In genomic region chr9:129151469-129151868, GRCh38 we compare ENCODE assay signal across 30 cellular contexts.
"Had no signal": no experiment of that assay in that cellular context is flagged by ENCODE, and none has a peak within 500 bp of the region (broad histone marks: within the 10 kb centered on the region; RNA-seq: fewer than 3 reads in every experiment).

No MANE protein-coding gene starts in this region.

- H3K27ac ChIP-seq: ascending aorta, epithelial cell of prostate, esophagus squamous epithelium, left ventricle myocardium inferior, ovary, prostate gland, upper lobe of left lung, vagina, WERI-Rb-1 had no signal

- H3K9me3 ChIP-seq: ascending aorta, breast epithelium, esophagus squamous epithelium, left ventricle myocardium inferior, mucosa of descending colon, ovary, prostate gland, upper lobe of left lung, vagina had no signal

- H3K36me3 ChIP-seq: breast epithelium, ovary had no signal

- H3K27me3 Mint-ChIP-seq: activated CD8-positive, alpha-beta memory T cell treated with anti-CD3 and anti-CD28 coated beads, Interleukin-2, amount 10 ng/mL, durations not matched to agents 7 days and 5 days; activated naive CD8-positive, alpha-beta T cell; central memory CD8-positive, alpha-beta T cell; dendritic cell treated with granulocyte-macrophage colony-stimulating factor and Interleukin-4, amounts not matched to agents 40 ng/mL and 50 ng/mL, for 4 days; natural killer cell treated with Interleukin-12 subunit alpha and Interleukin-12 subunit beta and Interleukin-15 and Interleukin-18, amount 100 ng/mL, for 72 hours; stimulated activated memory B cell treated with anti-CD40 and anti-IgM and Interleukin-4, amounts not matched to agents 10 μg/mL and 1 μg/mL and 100 μg/mL, for 72 hours; stimulated activated naive CD8-positive, alpha-beta T cell treated with anti-CD3 and anti-CD28 coated beads, Interleukin-15, amount 100 ng/mL, for 72 hours had no signal

- H3K4me3 Mint-ChIP-seq: activated CD8-positive, alpha-beta memory T cell treated with anti-CD3 and anti-CD28 coated beads, Interleukin-2, amount 10 ng/mL, durations not matched to agents 7 days and 5 days; activated CD8-positive, alpha-beta T cell treated with anti-CD3 and anti-CD28 coated beads, Interleukin-2, amount 10 ng/mL, durations not matched to agents 7 days and 5 days; activated naive CD8-positive, alpha-beta T cell; central memory CD8-positive, alpha-beta T cell; dendritic cell treated with granulocyte-macrophage colony-stimulating factor and Interleukin-4, amounts not matched to agents 40 ng/mL and 50 ng/mL, for 4 days; natural killer cell treated with Interleukin-12 subunit alpha and Interleukin-12 subunit beta and Interleukin-15 and Interleukin-18, amount 100 ng/mL, for 72 hours; stimulated activated memory B cell treated with anti-CD40 and anti-IgM and Interleukin-4, amounts not matched to agents 10 μg/mL and 1 μg/mL and 100 μg/mL, for 72 hours; stimulated activated naive CD8-positive, alpha-beta T cell treated with anti-CD3 and anti-CD28 coated beads, Interleukin-15, amount 100 ng/mL, for 72 hours had no signal

- H3K27ac Mint-ChIP-seq: activated CD8-positive, alpha-beta memory T cell treated with anti-CD3 and anti-CD28 coated beads, Interleukin-2, amount 10 ng/mL, durations not matched to agents 7 days and 5 days; activated CD8-positive, alpha-beta T cell treated with anti-CD3 and anti-CD28 coated beads, Interleukin-2, amount 10 ng/mL, durations not matched to agents 7 days and 5 days; activated naive CD8-positive, alpha-beta T cell; activated T-helper 2 cell treated with anti-CD3 and anti-CD28 coated beads, Interferon-gamma antibody, Interleukin-2, Interleukin-4, amounts not matched to agents 10 μg/mL and 5 μg/mL and 100 μg/mL, durations not matched to agents 14 hours and 24 hours and 36 hours; dendritic cell treated with granulocyte-macrophage colony-stimulating factor and Interleukin-4, amounts not matched to agents 40 ng/mL and 50 ng/mL, for 4 days; natural killer cell treated with Interleukin-12 subunit alpha and Interleukin-12 subunit beta and Interleukin-15 and Interleukin-18, amount 100 ng/mL, for 72 hours; stimulated activated memory B cell treated with anti-CD40 and anti-IgM and Interleukin-4, amounts not matched to agents 10 μg/mL and 1 μg/mL and 100 μg/mL, for 72 hours had no signal

- ATAC-seq: activated CD8-positive, alpha-beta memory T cell treated with anti-CD3 and anti-CD28 coated beads, Interleukin-2, amount 10 ng/mL, durations not matched to agents 7 days and 5 days; activated CD8-positive, alpha-beta T cell treated with anti-CD3 and anti-CD28 coated beads, Interleukin-2, amount 10 ng/mL, durations not matched to agents 7 days and 5 days; mucosa of descending colon; natural killer cell treated with Interleukin-12 subunit alpha and Interleukin-12 subunit beta and Interleukin-15 and Interleukin-18, amount 100 ng/mL, for 72 hours; sciatic nerve; stimulated activated memory B cell treated with anti-CD40 and anti-IgM and Interleukin-4, amounts not matched to agents 10 μg/mL and 1 μg/mL and 100 μg/mL, for 72 hours; stimulated activated naive CD8-positive, alpha-beta T cell treated with anti-CD3 and anti-CD28 coated beads, Interleukin-15, amount 100 ng/mL, for 72 hours had no signal

- DNase-seq: activated CD4-positive, CD25-positive, alpha-beta regulatory T cell treated with anti-CD3 and anti-CD28 coated beads, Interleukin-2, amount 50 U/mL, for 72 hours; activated CD8-positive, alpha-beta memory T cell treated with anti-CD3 and anti-CD28 coated beads, Interleukin-2, amount 10 ng/mL, durations not matched to agents 7 days and 5 days; activated CD8-positive, alpha-beta T cell treated with anti-CD3 and anti-CD28 coated beads, Interleukin-2, amount 10 ng/mL, durations not matched to agents 7 days and 5 days; activated T-cell treated with anti-CD3 and anti-CD28 coated beads, Interleukin-2, amount 50 U/mL, for 48 hours; esophagus squamous epithelium; foreskin melanocyte; left ventricle myocardium inferior; mucosa of descending colon; retina; small intestine; stimulated activated CD4-positive, alpha-beta T cell treated with anti-CD3 and anti-CD28 coated beads, Interleukin-4, amount 100 ng/mL, for 24 hours; stimulated activated naive CD8-positive, alpha-beta T cell treated with anti-CD3 and anti-CD28 coated beads, Interleukin-15, amount 100 ng/mL, for 72 hours; substantia nigra; T-helper 1 cell; T1000; WERI-Rb-1 had no signal

- H3K36me3 Mint-ChIP-seq: natural killer cell treated with Interleukin-12 subunit alpha and Interleukin-12 subunit beta and Interleukin-15 and Interleukin-18, amount 100 ng/mL, for 72 hours had no signal

- H3K9me3 Mint-ChIP-seq: activated T-helper 2 cell treated with anti-CD3 and anti-CD28 coated beads, Interferon-gamma antibody, Interleukin-2, Interleukin-4, amounts not matched to agents 10 μg/mL and 5 μg/mL and 100 μg/mL, durations not matched to agents 14 hours and 24 hours and 36 hours; central memory CD8-positive, alpha-beta T cell; dendritic cell treated with granulocyte-macrophage colony-stimulating factor and Interleukin-4, amounts not matched to agents 40 ng/mL and 50 ng/mL, for 4 days; natural killer cell treated with Interleukin-12 subunit alpha and Interleukin-12 subunit beta and Interleukin-15 and Interleukin-18, amount 100 ng/mL, for 72 hours; stimulated activated memory B cell treated with anti-CD40 and anti-IgM and Interleukin-4, amounts not matched to agents 10 μg/mL and 1 μg/mL and 100 μg/mL, for 72 hours; stimulated activated naive CD8-positive, alpha-beta T cell treated with anti-CD3 and anti-CD28 coated beads, Interleukin-15, amount 100 ng/mL, for 72 hours had no signal

- H3K4me3 ChIP-seq: ascending aorta, breast epithelium, esophagus squamous epithelium, left ventricle myocardium inferior, mucosa of descending colon, ovary, prostate gland, upper lobe of left lung, vagina had no signal

- H3K27me3 ChIP-seq: ascending aorta, breast epithelium, esophagus squamous epithelium, ovary, upper lobe of left lung, vagina had no signal
